Comparison of ENCODE assay signal across 8 cellular contexts in the genomic region with DNA sequence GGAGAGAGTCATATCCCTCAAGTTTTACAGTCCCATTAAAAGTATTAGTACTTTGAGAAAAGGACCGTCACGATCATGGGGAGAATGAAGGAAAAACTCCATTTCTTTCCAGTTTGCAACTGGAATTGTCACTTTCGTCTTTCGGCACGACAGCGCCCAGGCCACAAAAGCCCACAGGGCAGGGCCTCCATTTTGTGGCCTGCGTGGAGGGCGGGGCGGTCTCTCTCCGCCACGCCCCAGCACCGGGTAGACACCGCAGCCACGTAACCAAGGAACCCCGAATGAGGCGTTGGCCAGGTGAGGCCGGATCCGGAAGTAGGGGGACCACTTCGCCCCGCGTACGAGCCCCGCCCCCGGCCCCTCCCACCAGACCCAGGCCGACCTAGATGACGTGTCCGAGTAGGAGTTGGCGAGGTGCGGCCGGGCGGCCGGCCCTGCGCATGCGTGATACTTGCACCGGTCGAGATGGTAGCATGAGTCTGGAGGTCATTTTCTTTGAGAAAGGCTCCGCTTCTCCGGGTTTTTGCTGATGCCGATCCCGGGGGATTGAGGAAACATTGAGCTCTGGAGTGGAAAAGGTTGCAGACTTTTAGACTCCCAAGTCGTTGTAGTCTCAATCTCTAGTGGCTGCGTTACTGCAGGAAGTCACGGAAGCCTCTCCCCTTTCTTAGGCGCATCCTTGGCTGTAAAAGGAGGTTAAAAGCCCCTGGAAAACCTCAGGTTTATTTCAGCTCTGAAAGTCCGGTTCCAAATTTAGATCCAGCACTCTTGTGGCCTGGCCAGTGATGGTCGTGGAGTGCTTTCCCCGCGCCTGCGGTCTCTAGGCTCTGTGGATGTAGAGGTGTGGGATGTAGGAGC. TPM values are rescaled to one million over a fixed set of nuclear protein-coding genes. Genes with fewer than 3 reads are reported as not detected.
DNase-seq lines count a peak whose midpoint lies in the region; ATAC-seq, FAIRE-seq and TF ChIP-seq lines count a peak whose summit lies in the region.

No MANE protein-coding gene starts in this region.

- no peaks in the 10 kb centered on the region for H3K27me3 ChIP-seq in BE2C

- ATAC-seq in HG03442 (IDR thresholded peaks at IDR 0.05; ENCODE audit: unreplicated experiment) (peak; percentile 48), left colon (peak; percentile 80)

- H3K27ac Mint-ChIP-seq in activated CD4-positive, alpha-beta T cell treated with anti-CD3 and anti-CD28 coated beads, Interleukin-2, amount 10 ng/mL, durations not matched to agents 24 days and 14 days = peak overlapping the region; percentile 96

- no peaks in the 10 kb centered on the region for H3K9me3 ChIP-seq in BE2C

- H3K36me3 ChIP-seq in BE2C = no peaks in the 10 kb centered on the region

- intact Hi-C loops in activated CD4-positive, alpha-beta T cell treated with anti-CD3 and anti-CD28 coated beads, Interleukin-2, amount 10 ng/mL, durations not matched to agents 24 days and 14 days (cut with micrococcal nuclease) = loop anchor here (2.0 to 10.0 kb wide), 6 partner anchors 62 to 1086 kb away; a partner anchor contains a TSS
- intact Hi-C loops in left colon (cut with DNase I, micrococcal nuclease) = no loop called here

- FAIRE-seq in GM19239 (lab: Jason Lieb, UNC) = peak; percentile 94

- H3K36me3 Mint-ChIP-seq in activated CD4-positive, alpha-beta T cell treated with anti-CD3 and anti-CD28 coated beads, Interleukin-2, amount 10 ng/mL, durations not matched to agents 24 days and 14 days (ENCODE audit: low read depth) = peaks cover 7% of the 10 kb centered on the region

- H3K27me3 Mint-ChIP-seq in activated CD4-positive, alpha-beta T cell treated with anti-CD3 and anti-CD28 coated beads, Interleukin-2, amount 10 ng/mL, durations not matched to agents 24 days and 14 days = no peaks in the 10 kb centered on the region

- peaks cover 58% of the 10 kb centered on the region for H3K4me1 Mint-ChIP-seq in activated CD4-positive, alpha-beta T cell treated with anti-CD3 and anti-CD28 coated beads, Interleukin-2, amount 10 ng/mL, durations not matched to agents 24 days and 14 days

- no peak for TF ChIP-seq CTCF in BE2C (IDR thresholded peaks at IDR 0.05; ENCODE audit: low read depth, low read length)

- H3K4me3 ChIP-seq in BE2C (ENCODE audit: low read depth, low read length) = peak overlapping the region; percentile 67

- H3K4me1 ChIP-seq in BE2C = no peaks in the 10 kb centered on the region

- H3K9me3 Mint-ChIP-seq in activated CD4-positive, alpha-beta T cell treated with anti-CD3 and anti-CD28 coated beads, Interleukin-2, amount 10 ng/mL, durations not matched to agents 24 days and 14 days = peaks cover 5% of the 10 kb centered on the region

- peak; percentile 97 for DNase-seq in BE2C
- peak; percentile 71 for DNase-seq in GM19239 (ENCODE audit: insufficient read length, low spot score)
- peak; percentile 99 to 100 for DNase-seq in NCI-H526 (lab: John Stamatoyannopoulos, UW)
- peak; percentile 97 for DNase-seq in activated CD4-positive, alpha-beta T cell treated with anti-CD3 and anti-CD28 coated beads, Interleukin-2, amount 10 ng/mL, durations not matched to agents 24 days and 14 days
- peak; percentile 88 for DNase-seq in cortex of kidney (lab: John Stamatoyannopoulos, UW)
- DNase-seq in left colon = peak; percentile 98
- DNase-seq in stimulated activated CD4-positive, alpha-beta T cell treated with anti-CD3 and anti-CD28 coated beads, Interleukin-1b, Interleukin-23, amount 100 ng/mL, for 4 hours (ENCODE audit: low read depth in 2 of 2) = peak; percentile 93 to 94

- peak overlapping the region; percentile 87 for H3K4me3 Mint-ChIP-seq in activated CD4-positive, alpha-beta T cell treated with anti-CD3 and anti-CD28 coated beads, Interleukin-2, amount 10 ng/mL, durations not matched to agents 24 days and 14 days

RNA-seq across cellular contexts. Expression of a gene that starts 2.7 kb away (rescaled TPM):
- 71.3 TPM for polyA plus RNA-seq in BE2C (2012; ENCODE audit: insufficient read depth, insufficient read length, low read depth)
- 57.8 and 60.2 TPM in 2 replicates for total RNA-seq in activated CD4-positive, alpha-beta T cell treated with anti-CD3 and anti-CD28 coated beads, Interleukin-2, amount 10 ng/mL, durations not matched to agents 24 days and 14 days
- total RNA-seq in left colon = 100 to 1,000 TPM; 209 to 210 TPM

Comparison
In these comparisons a context has a peak if more than half of its experiments do, and no peak if none do; other contexts are left out.
1. Peak in every context shown above with its lines: DNase-seq, ATAC-seq and H3K4me3 ChIP-seq.